20 cellular contexts compared by ENCODE assay signal in the genomic region with DNA sequence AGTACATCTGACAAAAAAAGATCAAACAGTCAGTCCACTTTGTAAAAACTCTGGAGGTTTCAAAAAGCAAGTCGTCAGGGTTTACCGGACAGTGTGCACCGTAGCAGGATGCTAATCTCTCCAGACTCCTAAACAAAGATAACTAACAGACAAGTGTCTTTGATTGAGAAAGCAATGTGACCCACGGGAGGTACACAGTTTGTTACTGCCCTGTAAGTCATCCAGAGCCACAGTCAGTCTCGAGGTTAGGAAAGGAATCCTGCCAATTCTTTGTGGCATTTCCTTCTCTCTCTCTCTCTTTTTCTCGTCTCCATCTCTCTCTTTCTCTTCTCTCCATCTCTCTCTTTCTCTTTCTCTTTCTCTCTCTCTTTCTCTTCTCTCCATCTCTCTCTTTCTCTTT. TPM values are rescaled to one million over a fixed set of nuclear protein-coding genes. Genes with fewer than 3 reads are reported as not detected.
A peak's percentile ranks its signal among the peaks of the same experiment; 100 is the strongest.
DNase-seq lines count a peak whose midpoint lies in the region; ATAC-seq, FAIRE-seq and TF ChIP-seq lines count a peak whose summit lies in the region.
"Had no signal": no experiment of that assay in that cellular context is flagged by ENCODE, and none has a peak within 500 bp of the region (broad histone marks: within the 10 kb centered on the region; RNA-seq: fewer than 3 reads in every experiment).

No MANE protein-coding gene starts in this region.

- H3K4ac ChIP-seq in H1 (replicated peaks; ENCODE audit: insufficient read length, low read depth, low read length): no peak overlapping the region

- H3K18ac ChIP-seq in H1 (ENCODE audit: extremely low read depth, low read length): no peak overlapping the region

- H2BK15ac ChIP-seq in H1 (ENCODE audit: low read length): no peak overlapping the region

- POLR2A ChIA-PET in H1 (lab: Charles Lee; ENCODE audit: partially characterized antibody): no interaction called here

- H3K14ac ChIP-seq in H1 (ENCODE audit: insufficient read length): no peak overlapping the region

- DNase-seq in COLO829 (ENCODE audit: low spot score): peak; percentile 21
- DNase-seq in H1 (ENCODE audit: low read depth in 1 of 2, low spot score in 2 of 2): no peak
- DNase-seq in renal cortical epithelial cell (ENCODE audit: low read depth): peak; percentile 15
- no peak for DNase-seq in H7
- DNase-seq in stimulated activated CD4-positive, alpha-beta T cell treated with anti-CD3 and anti-CD28 coated beads, Interleukin-4, amount 100 ng/mL, for 1 hour: no peak
- DNase-seq in GOT3 (lab: John Stamatoyannopoulos, UW): no peak
- DNase-seq: ACHN; CD4-positive, alpha-beta T cell; DMS79; KG1; NCI-H1048; NCI-H1436 treated with DMSO at 0.1 percent for 48 hours; NCI-H2081; NCI-H748 treated with DMSO at 0.1 percent for 48 hours; PC-9 had no signal

- H3K56ac ChIP-seq in H1 (replicated peaks; ENCODE audit: insufficient read length, low read depth, low read length): no peak overlapping the region

- H4K8ac ChIP-seq in H1 (ENCODE audit: extremely low read depth, insufficient read depth, low read length): no peak overlapping the region

- H4K91ac ChIP-seq in H1 (replicated peaks; ENCODE audit: insufficient read length, low read length): no peak overlapping the region

- H3K4me1 ChIP-seq in OCI-LY3 (ENCODE audit: low read length) (no peaks in the 10 kb centered on the region), H1 (replicated peaks in 1 of 4; ENCODE audit: control insufficient read depth in 3 of 4, insufficient read depth in 4 of 4, low read length in 3 of 4) (no peaks in the 10 kb centered on the region)
- H3K4me1 ChIP-seq: SJSA1 had no signal

- no peak for ATAC-seq in HG03097 (IDR thresholded peaks at IDR 0.05; ENCODE audit: low FRiP score, unreplicated experiment)

- no peak overlapping the region for H2BK5ac ChIP-seq in H1 (ENCODE audit: low read depth, low read length)

- H4K5ac ChIP-seq in H1 (ENCODE audit: insufficient read length, low read depth, low read length): no peak overlapping the region

- H4K20me1 ChIP-seq in OCI-LY3 (ENCODE audit: insufficient read depth, low read length) (no peaks in the 10 kb centered on the region), H1 (replicated peaks in 1 of 2; ENCODE audit: control insufficient read depth in 1 of 2, insufficient read depth in 2 of 2, low read length in 2 of 2) (no peaks in the 10 kb centered on the region)

- H3K9me3 ChIP-seq in OCI-LY3 (ENCODE audit: insufficient read depth, low read length) (no peaks in the 10 kb centered on the region), H1 (ENCODE audit: insufficient read depth in 2 of 2, low read depth in 1 of 2, low read length in 1 of 2) (no peaks in the 10 kb centered on the region)
- H3K9me3 ChIP-seq: SJSA1 had no signal

- CTCF ChIA-PET in H1 (lab: Charles Lee; ENCODE audit: partially characterized antibody): interaction anchor here (1.4 kb wide), 1 partner anchor 8 kb away, joined by 4 read pairs; no protein-coding TSS in a partner anchor

- H3K27me3 ChIP-seq in OCI-LY3 (ENCODE audit: low read depth, low read length) (no peaks in the 10 kb centered on the region), H1 (replicated peaks in 1 of 4; ENCODE audit: control insufficient read depth in 3 of 4, extremely low read depth in 1 of 4, insufficient read depth in 3 of 4, low read length in 3 of 4) (no peaks in the 10 kb centered on the region), H7 (ENCODE audit: control insufficient read depth, insufficient read depth, low read length) (no peaks in the 10 kb centered on the region)
- H3K27me3 ChIP-seq: SJSA1 had no signal

- H2BK12ac ChIP-seq in H1 (ENCODE audit: low read depth, low read length): no peak overlapping the region

- H2AFZ ChIP-seq in OCI-LY3 (ENCODE audit: low read depth, low read length): peak overlapping the region; percentile 30; the same call in 1 of the 2 replicates
- no peak overlapping the region for H2AFZ ChIP-seq in H1 (ENCODE audit: low read length)
- H2AFZ ChIP-seq: PC-9 had no signal

- H3K23me2 ChIP-seq in H1 (ENCODE audit: low read depth, low read length): no peaks in the 10 kb centered on the region

- no peak for TF ChIP-seq POLR2A in H1 (IDR thresholded peaks at IDR 0.05; ENCODE audit: control extremely low read depth in 1 of 2, low read depth in 2 of 2, low read length in 2 of 2)

- no peak overlapping the region for H3K23ac ChIP-seq in H1 (ENCODE audit: insufficient read length)

- H2BK20ac ChIP-seq in H1 (ENCODE audit: low read length): no peak overlapping the region

- H3K4me2 ChIP-seq in OCI-LY3 (ENCODE audit: low read length) (no peak overlapping the region), H1 (ENCODE audit: insufficient read depth in 1 of 2, low read depth in 2 of 2, low read length in 2 of 2) (no peak overlapping the region)
- H3K4me2 ChIP-seq: PC-9 had no signal

- no peaks in the 10 kb centered on the region for H3K79me2 ChIP-seq in OCI-LY3 (ENCODE audit: low read length)
- no peaks in the 10 kb centered on the region for H3K79me2 ChIP-seq in H1 (ENCODE audit: control insufficient read depth in 1 of 2, insufficient read depth in 2 of 2, low read length in 2 of 2)

- no peak overlapping the region for H3K9ac ChIP-seq in OCI-LY3 (ENCODE audit: low read length)
- H3K9ac ChIP-seq in H1 (replicated peaks in 1 of 4; ENCODE audit: extremely low read depth in 1 of 4, low read depth in 3 of 4, low read length in 3 of 4): no peak overlapping the region

- 83 to 100% methylated on average over 1 to 6 of the region's 6 CpGs for WGBS in H1 (ENCODE audit: extremely low coverage in 1 of 2, insufficient coverage in 1 of 2, insufficient read length in 1 of 2, insufficient replicate concordance in 2 of 2, low coverage in 1 of 2, low lambda C conversion rate in 2 of 2, missing lambda C conversion rate in 1 of 2), 2 experiments

- H3K36me3 ChIP-seq in OCI-LY3 (replicated peaks; ENCODE audit: low read depth, low read length): no peaks in the 10 kb centered on the region
- H3K36me3 ChIP-seq in H1 (ENCODE audit: control insufficient read depth in 2 of 4, insufficient read depth in 4 of 4, low read length in 3 of 4): no peaks in the 10 kb centered on the region
- no peaks in the 10 kb centered on the region for H3K36me3 ChIP-seq in H7 (replicated peaks; ENCODE audit: control insufficient read depth, insufficient read depth, low read length)
- H3K36me3 ChIP-seq: SJSA1 had no signal

- H2BK120ac ChIP-seq in H1 (replicated peaks; ENCODE audit: low read depth, low read length): no peak overlapping the region

- TF ChIP-seq EP300 in H1 (IDR thresholded peaks at IDR 0.05; ENCODE audit: borderline replicate concordance in 1 of 2, low read depth in 2 of 2, low read length in 2 of 2): no peak

- no peak overlapping the region for H3K27ac ChIP-seq in OCI-LY3 (ENCODE audit: low read length)
- H3K27ac ChIP-seq in H1 (ENCODE audit: low read depth, low read length): no peak overlapping the region
- H3K27ac ChIP-seq: PC-9, SJSA1 had no signal

- no peak for TF ChIP-seq CTCF in OCI-LY3 (IDR thresholded peaks at IDR 0.05; ENCODE audit: low read depth, low read length)
- TF ChIP-seq CTCF in H1 (IDR thresholded peaks at IDR 0.05; ENCODE audit: control extremely low read depth in 1 of 3, insufficient read depth in 1 of 3, low read depth in 1 of 3, low read length in 3 of 3): no peak

- H2AK5ac ChIP-seq in H1 (ENCODE audit: low read depth, low read length): no peak overlapping the region

- no peaks in the 10 kb centered on the region for H3K79me1 ChIP-seq in H1 (ENCODE audit: low read depth, low read length)

- no peak overlapping the region for H3K4me3 ChIP-seq in OCI-LY3 (ENCODE audit: low read length)
- H3K4me3 ChIP-seq in H1 (ENCODE audit: extremely low read depth in 1 of 4, insufficient read depth in 2 of 4, low read depth in 3 of 4, low read length in 4 of 4): no peak overlapping the region
- H3K4me3 ChIP-seq in H7 (ENCODE audit: insufficient read depth, low read depth, low read length): no peak overlapping the region
- H3K4me3 ChIP-seq: PC-9, SJSA1 had no signal

- peak; percentile 36 for FAIRE-seq in H1 (lab: Jason Lieb, UNC)
- FAIRE-seq: D721Med had no signal

- no peak for TF ChIP-seq RAD21 in H1 (IDR thresholded peaks at IDR 0.05 in 1 of 2, conservative IDR thresholded peaks at IDR 0.05 in 1 of 2; ENCODE audit: low read depth in 2 of 2, low read length in 2 of 2)

TF ChIP-seq in H1, 55 proteins besides CTCF, POLR2A, EP300 and RAD21:
- TF ChIP-seq CREB1 (IDR thresholded peaks at IDR 0.05): no peak
- TF ChIP-seq, protein P1, sequence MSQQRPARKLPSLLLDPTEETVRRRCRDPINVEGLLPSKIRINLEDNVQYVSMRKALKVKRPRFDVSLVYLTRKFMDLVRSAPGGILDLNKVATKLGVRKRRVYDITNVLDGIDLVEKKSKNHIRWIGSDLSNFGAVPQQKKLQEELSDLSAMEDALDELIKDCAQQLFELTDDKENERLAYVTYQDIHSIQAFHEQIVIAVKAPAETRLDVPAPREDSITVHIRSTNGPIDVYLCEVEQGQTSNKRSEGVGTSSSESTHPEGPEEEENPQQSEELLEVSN (IDR thresholded peaks at IDR 0.05): no peak
- TF ChIP-seq POLR2AphosphoS5 (IDR thresholded peaks at IDR 0.05; ENCODE audit: low read depth, low read length): no peak
- no peak for TF ChIP-seq NANOG (IDR thresholded peaks at IDR 0.05; ENCODE audit: insufficient read depth, low read depth, low read length, poor library complexity, severe bottlenecking)
- no peak for TF ChIP-seq ZNF274 (IDR thresholded peaks at IDR 0.05; ENCODE audit: borderline replicate concordance, extremely low read depth, low read length)
- no peak for TF ChIP-seq TBP (IDR thresholded peaks at IDR 0.05; ENCODE audit: low read depth, low read length)
- TF ChIP-seq HDAC2 (IDR thresholded peaks at IDR 0.05; ENCODE audit: borderline replicate concordance in 1 of 2, low read depth in 2 of 2, low read length in 2 of 2): no peak
- TF ChIP-seq ASH2L (IDR thresholded peaks at IDR 0.05; ENCODE audit: low read length): no peak

RNA-seq across cellular contexts. Expression of a gene that starts 42.8 kb away (rescaled TPM):
- total RNA-seq in H1 (2021; fragmentation: NEBNext Ultra II Directional; extraction: Animal tissue kit (Norgen Biotek cat#: 25700)): 8.1 and 9.5 TPM in 2 replicates
- polyA plus RNA-seq in H1 (2011; rRNA removed): 2.7 and 3.6 TPM in 2 replicates
- polyA plus RNA-seq in H1 (2011; cell fraction: cytosol; rRNA removed): 3.0 TPM
- polyA plus RNA-seq in H1 (2011; cell fraction: nucleus; rRNA removed): 10.1 TPM
- polyA plus RNA-seq in H1 (2012, experiment 1 of 2): 3.5 to 5.2 TPM (median 4.1 TPM) in 4 replicates
- 0.47 TPM for polyA plus RNA-seq in H1 (2012, experiment 2 of 2)
- 9.4 TPM for polyA plus RNA-seq in H1 (2013, experiment 1 of 2)
- polyA plus RNA-seq in H1 (2013, experiment 2 of 2): 9.8 TPM
- polyA minus RNA-seq in H1 (2011; rRNA and poly(A)+ RNA removed): 32.1 and 34.8 TPM in 2 replicates
- 7.9 TPM for polyA minus RNA-seq in H1 (2011; cell fraction: cytosol; rRNA and poly(A)+ RNA removed)
- polyA minus RNA-seq in H1 (2011; cell fraction: nucleus; rRNA and poly(A)+ RNA removed): 131 TPM
- 0.10 TPM in 1 of 2 replicates, not detected in the other for total RNA-seq in renal cortical epithelial cell
- total RNA-seq in H7 (2014; rRNA removed; shearing (Covaris generic)): 3.6 and 5.7 TPM in 2 replicates
- total RNA-seq: CD4-positive, alpha-beta T cell; G401; SJSA1 had no signal

Comparison
In these comparisons a context has a peak if more than half of its experiments do, and no peak if none do; other contexts are left out.
1. DNase-seq: peak in COLO829 (single experiment) and renal cortical epithelial cell (single experiment); none in H1 (0 of 2), H7 (single experiment), stimulated activated CD4-positive, alpha-beta T cell treated with anti-CD3 and anti-CD28 coated beads, Interleukin-4, amount 100 ng/mL, for 1 hour (single experiment) and GOT3 (single experiment).